8 cellular contexts compared by ENCODE assay signal in genomic region chr1:112466078-112466660, GRCh38. TPM values are rescaled to one million over a fixed set of nuclear protein-coding genes. Genes with fewer than 3 reads are reported as not detected.
DNase-seq lines count a peak whose midpoint lies in the region; ATAC-seq, FAIRE-seq and TF ChIP-seq lines count a peak whose summit lies in the region.

No MANE protein-coding gene starts in this region.

- H3K9me1 ChIP-seq in keratinocyte (ENCODE audit: control insufficient read depth, extremely low read depth, insufficient read depth, low read length), result peaks cover 3% of the 10 kb centered on the region

- ATAC-seq in GM19023 (IDR thresholded peaks at IDR 0.05; ENCODE audit: unreplicated experiment), result peak; percentile 91
- peak; percentile 92 for ATAC-seq in HG03196 (IDR thresholded peaks at IDR 0.05; ENCODE audit: unreplicated experiment)

- no peaks in the 10 kb centered on the region for H3K79me2 ChIP-seq in keratinocyte (ENCODE audit: control insufficient read depth, insufficient read depth, low read length)

- H3K9ac ChIP-seq in keratinocyte (ENCODE audit: control insufficient read depth, extremely low read depth, insufficient read depth, low read length), result peak overlapping the region; percentile 80

- H3K4me3 ChIP-seq in AG10803 (ENCODE audit: low read length) (peak overlapping the region; percentile 63), keratinocyte (ENCODE audit: control insufficient read depth in 2 of 3, extremely low read depth in 1 of 3, insufficient read depth in 2 of 3, low read depth in 1 of 3, low read length in 3 of 3) (peak overlapping the region in 2 of 3 experiments; percentile 55 to 70)

- H2AFZ ChIP-seq in keratinocyte (ENCODE audit: control insufficient read depth, low read length), result peak overlapping the region; percentile 75

- H3K27me3 ChIP-seq in keratinocyte (ENCODE audit: control insufficient read depth, extremely low read depth, insufficient read depth, low read length), result no peaks in the 10 kb centered on the region

- peak; percentile 13 for FAIRE-seq in keratinocyte (lab: Jason Lieb, UNC)

- H3K27ac ChIP-seq in keratinocyte (ENCODE audit: control insufficient read depth, insufficient read depth, low read length), result peak overlapping the region; percentile 40

- peak; percentile 94 for DNase-seq in AG10803 (ENCODE audit: low read depth)
- peak; percentile 76 for DNase-seq in NCI-H226
- peak; percentile 68 for DNase-seq in activated CD4-positive, CD25-positive, alpha-beta regulatory T cell treated with anti-CD3 and anti-CD28 coated beads, Interleukin-2, amount 50 U/mL, for 16 hours (ENCODE audit: low read depth, low spot score)
- peak; percentile 74 for DNase-seq in central memory CD4-positive, alpha-beta T cell
- DNase-seq in keratinocyte (ENCODE audit: low read depth, low spot score), result peak; percentile 66
- DNase-seq in stimulated activated CD4-positive, alpha-beta T cell treated with anti-CD3 and anti-CD28 coated beads, Interleukin-15, amount 100 ng/mL, for 1 hour (ENCODE audit: low read depth in 1 of 2, low spot score in 1 of 2), result peak; percentile 64 to 68

- no peaks in the 10 kb centered on the region for H3K36me3 ChIP-seq in keratinocyte (ENCODE audit: control insufficient read depth in 2 of 2, extremely low read depth in 1 of 2, insufficient read depth in 2 of 2, low read length in 2 of 2)

- no peaks in the 10 kb centered on the region for H3K9me3 ChIP-seq in keratinocyte (ENCODE audit: control insufficient read depth, low read depth, low read length)

- TF ChIP-seq CTCF in AG10803 (conservative IDR thresholded peaks at IDR 0.05; ENCODE audit: low read length), result peak; percentile 79
- peak; percentile 76 to 89 (median 84) for TF ChIP-seq CTCF in keratinocyte (optimal IDR thresholded peaks at IDR 0.05 in 1 of 3, IDR thresholded peaks at IDR 0.05 in 1 of 3, conservative IDR thresholded peaks at IDR 0.05 in 1 of 3; ENCODE audit: extremely low read depth in 1 of 3, insufficient read depth in 2 of 3, low read length in 3 of 3)

- H3K4me2 ChIP-seq in keratinocyte (ENCODE audit: control insufficient read depth, extremely low read depth, insufficient read depth, low read depth, low read length), result peak overlapping the region; percentile 92

- dilution Hi-C loops in keratinocyte (cut with MboI; ENCODE audit: extremely low pct_ligation_motif_present, low sequenced_read_pairs), result no loop called here

- H4K20me1 ChIP-seq in keratinocyte (ENCODE audit: control insufficient read depth, extremely low read depth, insufficient read depth, low read length), result no peaks in the 10 kb centered on the region

- peaks cover 57% of the 10 kb centered on the region for H3K4me1 ChIP-seq in keratinocyte (ENCODE audit: control insufficient read depth, extremely low read depth, insufficient read depth, low read length)

RNA-seq across cellular contexts. Expression of gene WNT2B, which starts 42.6 kb away (rescaled TPM):
- polyA plus RNA-seq in keratinocyte, result 0.37 to 0.51 TPM (median 0.49 TPM) in 3 replicates
- 1.9 TPM for polyA plus RNA-seq in keratinocyte (2011; ENCODE audit: low read depth)
- 0.21 and 0.25 TPM in 2 replicates for polyA plus RNA-seq in keratinocyte (2011; cell fraction: cytosol; rRNA removed)
- 2.2 and 2.3 TPM in 2 replicates for polyA plus RNA-seq in keratinocyte (2011; cell fraction: nucleus; rRNA removed)
- polyA plus RNA-seq in keratinocyte (2012; ENCODE audit: low replicate concordance), result 0.55 and 2.2 TPM in 2 replicates
- 0.30 to 2.1 TPM (median 0.46 TPM) in 3 replicates for polyA minus RNA-seq in keratinocyte
- 0.58 TPM for polyA minus RNA-seq in keratinocyte (2011; cell fraction: cytosol; rRNA and poly(A)+ RNA removed)
- polyA minus RNA-seq in keratinocyte (2011; cell fraction: nucleus; rRNA and poly(A)+ RNA removed), result 1.3 and 6.4 TPM in 2 replicates

Comparison
In these comparisons a context has a peak if more than half of its experiments do, and no peak if none do; other contexts are left out.
1. Peak in every context shown above with its lines: DNase-seq, ATAC-seq, H3K4me3 ChIP-seq and H3K27ac ChIP-seq.